Comparison of ENCODE assay signal across 1 cellular context in genomic region chr4:102524691-102525090, GRCh38.
TF ChIP-seq lines count a peak whose summit lies in the region.

No MANE protein-coding gene starts in this region.

TF ChIP-seq in K562, 482 proteins besides CTCF, POLR2A, EP300 and RAD21:
- TF ChIP-seq GTF2F1 (IDR thresholded peaks at IDR 0.05; ENCODE audit: low read depth, low read length), result no peak
